Comparison of ENCODE assay signal across 20 cellular contexts in genomic region chr18:73088445-73088844, GRCh38.
DNase-seq lines count a peak whose midpoint lies in the region; ATAC-seq, FAIRE-seq and TF ChIP-seq lines count a peak whose summit lies in the region.
"Had no signal": no experiment of that assay in that cellular context is flagged by ENCODE, and none has a peak within 500 bp of the region (broad histone marks: within the 10 kb centered on the region; RNA-seq: fewer than 3 reads in every experiment).

No MANE protein-coding gene starts in this region.

- POLR2A ChIA-PET in WTC11 (lab: Charles Lee) = interaction anchor here (0.7 kb wide), 1 partner anchor 15 kb away, joined by 3 read pairs; no protein-coding TSS in a partner anchor

- DNase-seq in WTC11 (ENCODE audit: low spot score) (no peak), kidney (no peak), NCI-H1105 (lab: John Stamatoyannopoulos, UW) (no peak)
- no peak for DNase-seq in activated T-cell treated with anti-CD3 and anti-CD28 coated beads, Interleukin-2, amount 50 U/mL, for 1 hour
- DNase-seq: 8988T; C1 segment of cervical spinal cord; Calu3; CD4-positive, alpha-beta memory T cell; COR-L47; DMS53; DMS79 treated with DMSO at 0.1 percent for 48 hours; GM23248; H7; HCEC 1CT had no signal

- peaks cover 4% of the 10 kb centered on the region; the same call in 1 of the 2 replicates for H3K36me3 Mint-ChIP-seq in WTC11
- H3K36me3 Mint-ChIP-seq: CD4-positive, alpha-beta memory T cell had no signal

- no peak overlapping the region for H3K9ac ChIP-seq in kidney (ENCODE audit: low read length in 2 of 2)
- H3K9ac ChIP-seq: GM23248 had no signal

- peaks cover 17% of the 10 kb centered on the region for H3K9me3 Mint-ChIP-seq in WTC11

- no peaks in the 10 kb centered on the region for H3K4me1 Mint-ChIP-seq in WTC11
- H3K4me1 Mint-ChIP-seq: CD4-positive, alpha-beta memory T cell had no signal

- peak; percentile 71 for FAIRE-seq in G401.6 (lab: Jason Lieb, UNC)
- peak; percentile 75 for FAIRE-seq in kidney (lab: Jason Lieb, UNC)
- FAIRE-seq: GM12892, GM19239, H1 had no signal

- CTCF ChIA-PET in WTC11 (lab: Charles Lee) = no interaction called here

- ATAC-seq in WTC11 (no peak), HG03025 (IDR thresholded peaks at IDR 0.05; ENCODE audit: low FRiP score, unreplicated experiment) (no peak), GM18517 (IDR thresholded peaks at IDR 0.05; ENCODE audit: unreplicated experiment) (no peak)

- no peak overlapping the region for H3K27ac ChIP-seq in kidney (ENCODE audit: low read depth in 2 of 2, low read length in 2 of 2)
- H3K27ac ChIP-seq: GM23248 had no signal

- no peak overlapping the region for H3K4me3 Mint-ChIP-seq in WTC11
- H3K4me3 Mint-ChIP-seq: CD4-positive, alpha-beta memory T cell had no signal

- H3K27ac Mint-ChIP-seq in WTC11 = no peak overlapping the region
- H3K27ac Mint-ChIP-seq: CD4-positive, alpha-beta memory T cell had no signal

- TF ChIP-seq CTCF in WTC11 (IDR thresholded peaks at IDR 0.05) (no peak), kidney (IDR thresholded peaks at IDR 0.05; ENCODE audit: borderline replicate concordance, extremely low read depth, insufficient read depth) (no peak)

- intact Hi-C loops in kidney (cut with DNase I) = no loop called here

- H3K9me3 ChIP-seq in kidney (ENCODE audit: control insufficient read depth in 1 of 2, low read length in 2 of 2) = peaks cover 0 to 2% of the 10 kb centered on the region in 2 donors

- no peaks in the 10 kb centered on the region for H3K4me1 ChIP-seq in kidney (ENCODE audit: control insufficient read depth in 1 of 2, insufficient read depth in 1 of 2, low read depth in 1 of 2, low read length in 2 of 2)

- H3K4me3 ChIP-seq in kidney (ENCODE audit: low read length in 2 of 2) = no peak overlapping the region
- H3K4me3 ChIP-seq: GM23248 had no signal

- no peaks in the 10 kb centered on the region for H3K27me3 Mint-ChIP-seq in WTC11 (ENCODE audit: low read depth)
- H3K27me3 Mint-ChIP-seq: CD4-positive, alpha-beta memory T cell had no signal

- H3K36me3 ChIP-seq in kidney (ENCODE audit: control insufficient read depth in 1 of 2, insufficient read depth in 2 of 2, low read length in 2 of 2) = no peaks in the 10 kb centered on the region

TF ChIP-seq in WTC11, 78 proteins besides CTCF, POLR2A, EP300 and RAD21:
- TF ChIP-seq HMGA2 (CRISPR knock-in tag; IDR thresholded peaks at IDR 0.05) (peak; percentile 95), PREB (CRISPR knock-in tag; IDR thresholded peaks at IDR 0.05; ENCODE audit: borderline replicate concordance) (no peak)
TF ChIP-seq in WTC11: peak in this region for 1.
